ENCODE assay signal across 1 cellular context in genomic region chr10:31937371-31937770, GRCh38.
TF ChIP-seq lines count a peak whose summit lies in the region.

No MANE protein-coding gene starts in this region.

TF ChIP-seq in IMR-90, 13 proteins besides CTCF, POLR2A, EP300 and RAD21:
- TF ChIP-seq NFE2L2 (IDR thresholded peaks at IDR 0.05; ENCODE audit: low read depth, low read length) (no peak), MAZ (IDR thresholded peaks at IDR 0.05; ENCODE audit: borderline replicate concordance, low read depth, low read length) (no peak), RFX5 (IDR thresholded peaks at IDR 0.05; ENCODE audit: low read depth, low read length) (no peak), BHLHE40 (IDR thresholded peaks at IDR 0.05; ENCODE audit: low read depth, low read length) (no peak), FOS (IDR thresholded peaks at IDR 0.05; ENCODE audit: low read depth, low read length) (no peak)
